8 cellular contexts compared by ENCODE assay signal in the genomic region with DNA sequence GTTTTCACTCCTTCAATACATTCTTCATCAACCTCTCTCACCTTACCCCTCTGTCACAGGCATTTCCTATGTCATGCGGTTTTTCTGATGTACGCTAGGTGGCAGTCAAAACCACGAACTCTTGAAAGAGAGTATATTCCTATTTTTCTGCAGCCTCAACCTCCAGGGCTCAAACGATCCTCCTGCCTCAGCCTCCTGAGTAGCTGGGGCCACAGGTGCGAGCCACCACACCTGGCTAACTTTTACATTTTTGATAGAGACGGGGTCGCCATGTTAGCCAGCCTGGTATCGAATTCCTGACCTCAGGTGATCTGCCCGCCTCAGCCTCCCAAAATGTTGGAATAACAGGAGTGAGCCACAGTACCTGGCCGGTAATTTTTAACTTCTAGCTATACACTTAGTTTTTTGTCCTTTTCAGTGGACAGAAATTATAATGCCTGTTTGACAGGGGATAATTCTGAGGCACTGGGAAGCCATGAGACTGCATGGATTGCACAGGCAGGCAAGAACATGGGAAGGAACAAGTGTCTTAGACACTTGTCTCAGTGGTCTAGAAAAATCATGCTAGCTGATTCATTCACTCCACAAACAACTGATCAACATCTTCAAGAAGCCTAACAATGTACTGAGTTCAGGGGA. TPM values are rescaled to one million over a fixed set of nuclear protein-coding genes. Genes with fewer than 3 reads are reported as not detected.
A peak's percentile ranks its signal among the peaks of the same experiment; 100 is the strongest.
DNase-seq lines count a peak whose midpoint lies in the region; ATAC-seq and TF ChIP-seq lines count a peak whose summit lies in the region.

No MANE protein-coding gene starts in this region.

- POLR2A ChIA-PET in PC-9 (lab: Charles Lee; ENCODE audit: unreplicated experiment), result interaction anchor here (0.5 to 0.6 kb wide), 2 partner anchors 93 to 1322 kb away, joined by 3 to 7 read pairs; no protein-coding TSS in a partner anchor

- no peak overlapping the region for H2AFZ ChIP-seq in PC-9

- intact Hi-C loops in PC-9 (cut with micrococcal nuclease; ENCODE audit: unreplicated experiment), result loop anchor here (1.0 to 10.0 kb wide), 3 partner anchors 130 to 531 kb away; a partner anchor contains a TSS

- peak; percentile 11 for DNase-seq in DMS 273 treated with DMSO at 0.1 percent for 48 hours (lab: John Stamatoyannopoulos, UW)
- DNase-seq in PC-9, result no peak
- DNase-seq in amniotic stem cell (lab: John Stamatoyannopoulos, UW), result peak; percentile 49
- DNase-seq in iPS-NIHi11 (ENCODE audit: low spot score), result peak; percentile 44
- DNase-seq in stimulated activated CD4-positive, alpha-beta T cell treated with anti-CD3 and anti-CD28 coated beads, Interleukin-4, amount 100 ng/mL, for 24 hours, result peak; percentile 45
- DNase-seq in islet precursor cell, result no peak

- H3K27me3 ChIP-seq in PC-9 (ENCODE audit: insufficient read depth, low read depth), result no peaks in the 10 kb centered on the region

- H3F3A ChIP-seq in PC-9 (ENCODE audit: insufficient read depth, low read depth), result peaks cover 16% of the 10 kb centered on the region; the same call in 1 of the 2 replicates

- no peak overlapping the region for H3K27ac ChIP-seq in PC-9

- CTCF ChIA-PET in PC-9 (lab: Charles Lee), result interaction anchor here (0.6 to 1.3 kb wide), 3 partner anchors 32 to 148 kb away, joined by 3 to 5 read pairs (median 3); no protein-coding TSS in a partner anchor

- H4K20me1 ChIP-seq in PC-9 (ENCODE audit: insufficient read depth), result no peaks in the 10 kb centered on the region

- BruUV-seq in PC-9 (replicated peaks; lab: Mats Ljungman, UMichigan), result no TSS peak

- H3K4me3 ChIP-seq in PC-9, result no peak overlapping the region

- no peaks in the 10 kb centered on the region for H3K79me2 ChIP-seq in PC-9 (ENCODE audit: low read depth)

- TF ChIP-seq EP300 in Ishikawa (IDR thresholded peaks at IDR 0.05; ENCODE audit: borderline replicate concordance), result no peak

- peaks cover 36% of the 10 kb centered on the region for H3K4me1 ChIP-seq in PC-9 (replicated peaks; ENCODE audit: insufficient read depth)

- no peaks in the 10 kb centered on the region for H3K9me2 ChIP-seq in PC-9 (ENCODE audit: insufficient read depth)

- no peaks in the 10 kb centered on the region for H3K9me3 ChIP-seq in PC-9 (ENCODE audit: insufficient read depth, low read depth)

- H3K36me3 ChIP-seq in PC-9 (ENCODE audit: low read depth), result no peaks in the 10 kb centered on the region

- no peak for ATAC-seq in HG02678 (IDR thresholded peaks at IDR 0.05; ENCODE audit: unreplicated experiment)

- H3K4me2 ChIP-seq in PC-9, result no peak overlapping the region

- peak; percentile 85 for TF ChIP-seq CTCF in PC-9 (conservative IDR thresholded peaks at IDR 0.05)

- peak; percentile 77 for TF ChIP-seq RAD21 in Ishikawa (IDR thresholded peaks at IDR 0.05; ENCODE audit: low read depth)

TF ChIP-seq in Ishikawa, 13 proteins besides CTCF, POLR2A, EP300 and RAD21:
- no peak for TF ChIP-seq TCF12 (IDR thresholded peaks at IDR 0.05; ENCODE audit: low read depth)
- TF ChIP-seq, protein P1, sequence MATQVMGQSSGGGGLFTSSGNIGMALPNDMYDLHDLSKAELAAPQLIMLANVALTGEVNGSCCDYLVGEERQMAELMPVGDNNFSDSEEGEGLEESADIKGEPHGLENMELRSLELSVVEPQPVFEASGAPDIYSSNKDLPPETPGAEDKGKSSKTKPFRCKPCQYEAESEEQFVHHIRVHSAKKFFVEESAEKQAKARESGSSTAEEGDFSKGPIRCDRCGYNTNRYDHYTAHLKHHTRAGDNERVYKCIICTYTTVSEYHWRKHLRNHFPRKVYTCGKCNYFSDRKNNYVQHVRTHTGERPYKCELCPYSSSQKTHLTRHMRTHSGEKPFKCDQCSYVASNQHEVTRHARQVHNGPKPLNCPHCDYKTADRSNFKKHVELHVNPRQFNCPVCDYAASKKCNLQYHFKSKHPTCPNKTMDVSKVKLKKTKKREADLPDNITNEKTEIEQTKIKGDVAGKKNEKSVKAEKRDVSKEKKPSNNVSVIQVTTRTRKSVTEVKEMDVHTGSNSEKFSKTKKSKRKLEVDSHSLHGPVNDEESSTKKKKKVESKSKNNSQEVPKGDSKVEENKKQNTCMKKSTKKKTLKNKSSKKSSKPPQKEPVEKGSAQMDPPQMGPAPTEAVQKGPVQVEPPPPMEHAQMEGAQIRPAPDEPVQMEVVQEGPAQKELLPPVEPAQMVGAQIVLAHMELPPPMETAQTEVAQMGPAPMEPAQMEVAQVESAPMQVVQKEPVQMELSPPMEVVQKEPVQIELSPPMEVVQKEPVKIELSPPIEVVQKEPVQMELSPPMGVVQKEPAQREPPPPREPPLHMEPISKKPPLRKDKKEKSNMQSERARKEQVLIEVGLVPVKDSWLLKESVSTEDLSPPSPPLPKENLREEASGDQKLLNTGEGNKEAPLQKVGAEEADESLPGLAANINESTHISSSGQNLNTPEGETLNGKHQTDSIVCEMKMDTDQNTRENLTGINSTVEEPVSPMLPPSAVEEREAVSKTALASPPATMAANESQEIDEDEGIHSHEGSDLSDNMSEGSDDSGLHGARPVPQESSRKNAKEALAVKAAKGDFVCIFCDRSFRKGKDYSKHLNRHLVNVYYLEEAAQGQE (IDR thresholded peaks at IDR 0.05; ENCODE audit: low read depth), result no peak

RNA-seq across cellular contexts. Expression of gene HFE, which starts 22.5 kb away (rescaled TPM):
- 33.3 and 46.0 TPM in 2 replicates for total RNA-seq in PC-9 (2021)

Comparison
In these comparisons a context has a peak if more than half of its experiments do, and no peak if none do; other contexts are left out.
1. DNase-seq: peak in DMS 273 treated with DMSO at 0.1 percent for 48 hours (single experiment), amniotic stem cell (single experiment), iPS-NIHi11 (single experiment) and stimulated activated CD4-positive, alpha-beta T cell treated with anti-CD3 and anti-CD28 coated beads, Interleukin-4, amount 100 ng/mL, for 24 hours (single experiment); none in PC-9 (0 of 2) and islet precursor cell (single experiment).